1 cellular context compared by ENCODE assay signal in the genomic region with DNA sequence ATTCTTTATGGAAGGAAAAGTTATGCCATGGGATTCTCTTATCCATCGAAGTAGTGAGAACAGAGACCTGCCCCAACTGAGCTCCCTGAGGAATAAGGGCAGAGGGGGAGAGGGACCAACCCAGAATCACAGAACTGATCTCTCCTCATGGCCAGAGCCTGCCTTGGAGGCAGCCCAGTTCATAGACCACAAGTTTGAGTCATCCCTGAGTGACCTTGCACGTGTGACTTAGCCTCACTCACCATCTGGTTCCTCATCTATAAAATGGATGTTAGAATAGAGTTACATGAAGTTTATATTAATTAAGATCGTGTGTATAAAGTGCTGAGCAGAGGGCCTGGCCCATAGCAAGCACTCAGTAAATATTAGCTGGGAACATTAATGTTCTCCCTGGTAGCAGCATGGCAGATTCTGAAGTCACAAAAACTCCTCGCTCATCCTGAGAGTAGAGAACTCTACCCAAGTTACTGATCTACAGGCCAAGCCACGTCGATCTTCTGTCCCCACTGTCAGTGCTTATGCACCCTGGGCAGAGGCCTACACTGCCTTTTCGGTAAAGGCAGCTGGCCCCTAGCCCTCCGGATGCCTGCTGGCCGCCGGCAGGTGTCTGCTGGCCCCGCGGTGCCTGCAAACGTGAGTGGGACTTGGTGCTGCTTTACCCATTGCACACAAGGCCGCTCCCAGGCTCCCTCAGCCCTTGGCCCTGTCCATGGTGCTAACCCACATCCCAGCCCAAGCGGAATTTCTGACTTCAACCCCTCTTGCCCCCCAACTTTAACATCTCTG.
TF ChIP-seq lines count a peak whose summit lies in the region.

No MANE protein-coding gene starts in this region.

TF ChIP-seq in HepG2, 621 proteins besides CTCF, POLR2A, EP300 and RAD21 (continued from another document and continues in another):
- TF ChIP-seq, protein P1, sequence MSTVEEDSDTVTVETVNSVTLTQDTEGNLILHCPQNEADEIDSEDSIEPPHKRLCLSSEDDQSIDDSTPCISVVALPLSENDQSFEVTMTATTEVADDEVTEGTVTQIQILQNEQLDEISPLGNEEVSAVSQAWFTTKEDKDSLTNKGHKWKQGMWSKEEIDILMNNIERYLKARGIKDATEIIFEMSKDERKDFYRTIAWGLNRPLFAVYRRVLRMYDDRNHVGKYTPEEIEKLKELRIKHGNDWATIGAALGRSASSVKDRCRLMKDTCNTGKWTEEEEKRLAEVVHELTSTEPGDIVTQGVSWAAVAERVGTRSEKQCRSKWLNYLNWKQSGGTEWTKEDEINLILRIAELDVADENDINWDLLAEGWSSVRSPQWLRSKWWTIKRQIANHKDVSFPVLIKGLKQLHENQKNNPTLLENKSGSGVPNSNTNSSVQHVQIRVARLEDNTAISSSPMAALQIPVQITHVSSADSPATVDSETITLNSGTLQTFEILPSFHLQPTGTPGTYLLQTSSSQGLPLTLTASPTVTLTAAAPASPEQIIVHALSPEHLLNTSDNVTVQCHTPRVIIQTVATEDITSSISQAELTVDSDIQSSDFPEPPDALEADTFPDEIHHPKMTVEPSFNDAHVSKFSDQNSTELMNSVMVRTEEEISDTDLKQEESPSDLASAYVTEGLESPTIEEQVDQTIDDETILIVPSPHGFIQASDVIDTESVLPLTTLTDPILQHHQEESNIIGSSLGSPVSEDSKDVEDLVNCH (CRISPR knock-in tag; IDR thresholded peaks at IDR 0.05) = no peak
- TF ChIP-seq MIER2 (CRISPR knock-in tag; IDR thresholded peaks at IDR 0.05) = peak; percentile 97
- TF ChIP-seq, protein P2, sequence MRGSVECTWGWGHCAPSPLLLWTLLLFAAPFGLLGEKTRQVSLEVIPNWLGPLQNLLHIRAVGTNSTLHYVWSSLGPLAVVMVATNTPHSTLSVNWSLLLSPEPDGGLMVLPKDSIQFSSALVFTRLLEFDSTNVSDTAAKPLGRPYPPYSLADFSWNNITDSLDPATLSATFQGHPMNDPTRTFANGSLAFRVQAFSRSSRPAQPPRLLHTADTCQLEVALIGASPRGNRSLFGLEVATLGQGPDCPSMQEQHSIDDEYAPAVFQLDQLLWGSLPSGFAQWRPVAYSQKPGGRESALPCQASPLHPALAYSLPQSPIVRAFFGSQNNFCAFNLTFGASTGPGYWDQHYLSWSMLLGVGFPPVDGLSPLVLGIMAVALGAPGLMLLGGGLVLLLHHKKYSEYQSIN (CRISPR knock-in tag; IDR thresholded peaks at IDR 0.05; ENCODE audit: borderline replicate concordance) = no peak
- TF ChIP-seq RXRA (CRISPR knock-in tag; IDR thresholded peaks at IDR 0.05) = no peak
- TF ChIP-seq SALL1 (CRISPR knock-in tag; IDR thresholded peaks at IDR 0.05) = peak; percentile 66
- TF ChIP-seq ZNF292 (CRISPR knock-in tag; IDR thresholded peaks at IDR 0.05; ENCODE audit: borderline replicate concordance, low read depth) = no peak
- TF ChIP-seq, protein P3, sequence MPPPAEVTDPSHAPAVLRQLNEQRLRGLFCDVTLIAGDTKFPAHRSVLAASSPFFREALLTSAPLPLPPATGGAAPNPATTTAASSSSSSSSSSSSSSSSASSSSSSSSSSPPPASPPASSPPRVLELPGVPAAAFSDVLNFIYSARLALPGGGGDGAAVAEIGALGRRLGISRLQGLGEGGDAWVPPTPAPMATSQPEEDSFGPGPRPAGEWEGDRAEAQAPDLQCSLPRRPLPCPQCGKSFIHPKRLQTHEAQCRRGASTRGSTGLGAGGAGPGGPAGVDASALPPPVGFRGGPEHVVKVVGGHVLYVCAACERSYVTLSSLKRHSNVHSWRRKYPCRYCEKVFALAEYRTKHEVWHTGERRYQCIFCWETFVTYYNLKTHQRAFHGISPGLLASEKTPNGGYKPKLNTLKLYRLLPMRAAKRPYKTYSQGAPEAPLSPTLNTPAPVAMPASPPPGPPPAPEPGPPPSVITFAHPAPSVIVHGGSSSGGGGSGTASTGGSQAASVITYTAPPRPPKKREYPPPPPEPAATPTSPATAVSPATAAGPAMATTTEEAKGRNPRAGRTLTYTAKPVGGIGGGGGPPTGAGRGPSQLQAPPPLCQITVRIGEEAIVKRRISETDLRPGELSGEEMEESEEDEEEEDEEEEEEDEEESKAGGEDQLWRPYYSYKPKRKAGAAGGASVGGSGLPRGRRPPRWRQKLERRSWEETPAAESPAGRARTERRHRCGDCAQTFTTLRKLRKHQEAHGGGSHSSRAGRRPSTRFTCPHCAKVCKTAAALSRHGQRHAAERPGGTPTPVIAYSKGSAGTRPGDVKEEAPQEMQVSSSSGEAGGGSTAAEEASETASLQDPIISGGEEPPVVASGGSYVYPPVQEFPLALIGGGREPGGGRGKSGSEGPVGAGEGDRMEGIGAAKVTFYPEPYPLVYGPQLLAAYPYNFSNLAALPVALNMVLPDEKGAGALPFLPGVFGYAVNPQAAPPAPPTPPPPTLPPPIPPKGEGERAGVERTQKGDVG (CRISPR knock-in tag; IDR thresholded peaks at IDR 0.05; ENCODE audit: borderline replicate concordance) = no peak
- TF ChIP-seq, protein P4, sequence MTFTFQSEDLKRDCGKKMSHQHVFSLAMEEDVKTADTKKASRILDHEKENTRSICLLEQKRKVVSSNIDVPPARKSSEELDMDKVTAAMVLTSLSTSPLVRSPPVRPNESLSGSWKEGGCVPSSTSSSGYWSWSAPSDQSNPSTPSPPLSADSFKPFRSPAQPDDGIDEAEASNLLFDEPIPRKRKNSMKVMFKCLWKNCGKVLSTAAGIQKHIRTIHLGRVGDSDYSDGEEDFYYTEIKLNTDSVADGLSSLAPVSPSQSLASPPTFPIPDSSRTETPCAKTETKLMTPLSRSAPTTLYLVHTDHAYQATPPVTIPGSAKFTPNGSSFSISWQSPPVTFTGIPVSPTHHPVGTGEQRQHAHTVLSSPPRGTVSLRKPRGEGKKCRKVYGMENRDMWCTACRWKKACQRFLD (CRISPR knock-in tag; IDR thresholded peaks at IDR 0.05; ENCODE audit: borderline replicate concordance) = no peak
- no peak for TF ChIP-seq ZMYM2 (CRISPR knock-in tag; IDR thresholded peaks at IDR 0.05)
- no peak for TF ChIP-seq ZNF75D (CRISPR knock-in tag; IDR thresholded peaks at IDR 0.05; ENCODE audit: borderline replicate concordance)
- TF ChIP-seq, protein P5, sequence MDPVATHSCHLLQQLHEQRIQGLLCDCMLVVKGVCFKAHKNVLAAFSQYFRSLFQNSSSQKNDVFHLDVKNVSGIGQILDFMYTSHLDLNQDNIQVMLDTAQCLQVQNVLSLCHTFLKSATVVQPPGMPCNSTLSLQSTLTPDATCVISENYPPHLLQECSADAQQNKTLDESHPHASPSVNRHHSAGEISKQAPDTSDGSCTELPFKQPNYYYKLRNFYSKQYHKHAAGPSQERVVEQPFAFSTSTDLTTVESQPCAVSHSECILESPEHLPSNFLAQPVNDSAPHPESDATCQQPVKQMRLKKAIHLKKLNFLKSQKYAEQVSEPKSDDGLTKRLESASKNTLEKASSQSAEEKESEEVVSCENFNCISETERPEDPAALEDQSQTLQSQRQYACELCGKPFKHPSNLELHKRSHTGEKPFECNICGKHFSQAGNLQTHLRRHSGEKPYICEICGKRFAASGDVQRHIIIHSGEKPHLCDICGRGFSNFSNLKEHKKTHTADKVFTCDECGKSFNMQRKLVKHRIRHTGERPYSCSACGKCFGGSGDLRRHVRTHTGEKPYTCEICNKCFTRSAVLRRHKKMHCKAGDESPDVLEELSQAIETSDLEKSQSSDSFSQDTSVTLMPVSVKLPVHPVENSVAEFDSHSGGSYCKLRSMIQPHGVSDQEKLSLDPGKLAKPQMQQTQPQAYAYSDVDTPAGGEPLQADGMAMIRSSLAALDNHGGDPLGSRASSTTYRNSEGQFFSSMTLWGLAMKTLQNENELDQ (CRISPR knock-in tag; IDR thresholded peaks at IDR 0.05; ENCODE audit: borderline replicate concordance) = no peak
- TF ChIP-seq ZNF232 (CRISPR knock-in tag; IDR thresholded peaks at IDR 0.05; ENCODE audit: borderline replicate concordance) = peak; percentile 81; the same call in 1 of the 2 replicates
- TF ChIP-seq ZNF772 (CRISPR knock-in tag; IDR thresholded peaks at IDR 0.05) = peak; percentile 46; the same call in 1 of the 2 replicates
- TF ChIP-seq, protein P6, sequence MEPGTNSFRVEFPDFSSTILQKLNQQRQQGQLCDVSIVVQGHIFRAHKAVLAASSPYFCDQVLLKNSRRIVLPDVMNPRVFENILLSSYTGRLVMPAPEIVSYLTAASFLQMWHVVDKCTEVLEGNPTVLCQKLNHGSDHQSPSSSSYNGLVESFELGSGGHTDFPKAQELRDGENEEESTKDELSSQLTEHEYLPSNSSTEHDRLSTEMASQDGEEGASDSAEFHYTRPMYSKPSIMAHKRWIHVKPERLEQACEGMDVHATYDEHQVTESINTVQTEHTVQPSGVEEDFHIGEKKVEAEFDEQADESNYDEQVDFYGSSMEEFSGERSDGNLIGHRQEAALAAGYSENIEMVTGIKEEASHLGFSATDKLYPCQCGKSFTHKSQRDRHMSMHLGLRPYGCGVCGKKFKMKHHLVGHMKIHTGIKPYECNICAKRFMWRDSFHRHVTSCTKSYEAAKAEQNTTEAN (CRISPR knock-in tag; conservative IDR thresholded peaks at IDR 0.05) = 0 out of 2 replicates have a peak, but pooled peaks have one; percentile 47
- no peak for TF ChIP-seq ZFP62 (CRISPR knock-in tag; IDR thresholded peaks at IDR 0.05)
- TF ChIP-seq, protein P7, sequence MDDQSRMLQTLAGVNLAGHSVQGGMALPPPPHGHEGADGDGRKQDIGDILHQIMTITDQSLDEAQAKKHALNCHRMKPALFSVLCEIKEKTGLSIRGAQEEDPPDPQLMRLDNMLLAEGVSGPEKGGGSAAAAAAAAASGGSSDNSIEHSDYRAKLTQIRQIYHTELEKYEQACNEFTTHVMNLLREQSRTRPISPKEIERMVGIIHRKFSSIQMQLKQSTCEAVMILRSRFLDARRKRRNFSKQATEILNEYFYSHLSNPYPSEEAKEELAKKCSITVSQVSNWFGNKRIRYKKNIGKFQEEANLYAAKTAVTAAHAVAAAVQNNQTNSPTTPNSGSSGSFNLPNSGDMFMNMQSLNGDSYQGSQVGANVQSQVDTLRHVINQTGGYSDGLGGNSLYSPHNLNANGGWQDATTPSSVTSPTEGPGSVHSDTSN (CRISPR knock-in tag; IDR thresholded peaks at IDR 0.05; ENCODE audit: borderline replicate concordance) = no peak
- TF ChIP-seq, protein P8, sequence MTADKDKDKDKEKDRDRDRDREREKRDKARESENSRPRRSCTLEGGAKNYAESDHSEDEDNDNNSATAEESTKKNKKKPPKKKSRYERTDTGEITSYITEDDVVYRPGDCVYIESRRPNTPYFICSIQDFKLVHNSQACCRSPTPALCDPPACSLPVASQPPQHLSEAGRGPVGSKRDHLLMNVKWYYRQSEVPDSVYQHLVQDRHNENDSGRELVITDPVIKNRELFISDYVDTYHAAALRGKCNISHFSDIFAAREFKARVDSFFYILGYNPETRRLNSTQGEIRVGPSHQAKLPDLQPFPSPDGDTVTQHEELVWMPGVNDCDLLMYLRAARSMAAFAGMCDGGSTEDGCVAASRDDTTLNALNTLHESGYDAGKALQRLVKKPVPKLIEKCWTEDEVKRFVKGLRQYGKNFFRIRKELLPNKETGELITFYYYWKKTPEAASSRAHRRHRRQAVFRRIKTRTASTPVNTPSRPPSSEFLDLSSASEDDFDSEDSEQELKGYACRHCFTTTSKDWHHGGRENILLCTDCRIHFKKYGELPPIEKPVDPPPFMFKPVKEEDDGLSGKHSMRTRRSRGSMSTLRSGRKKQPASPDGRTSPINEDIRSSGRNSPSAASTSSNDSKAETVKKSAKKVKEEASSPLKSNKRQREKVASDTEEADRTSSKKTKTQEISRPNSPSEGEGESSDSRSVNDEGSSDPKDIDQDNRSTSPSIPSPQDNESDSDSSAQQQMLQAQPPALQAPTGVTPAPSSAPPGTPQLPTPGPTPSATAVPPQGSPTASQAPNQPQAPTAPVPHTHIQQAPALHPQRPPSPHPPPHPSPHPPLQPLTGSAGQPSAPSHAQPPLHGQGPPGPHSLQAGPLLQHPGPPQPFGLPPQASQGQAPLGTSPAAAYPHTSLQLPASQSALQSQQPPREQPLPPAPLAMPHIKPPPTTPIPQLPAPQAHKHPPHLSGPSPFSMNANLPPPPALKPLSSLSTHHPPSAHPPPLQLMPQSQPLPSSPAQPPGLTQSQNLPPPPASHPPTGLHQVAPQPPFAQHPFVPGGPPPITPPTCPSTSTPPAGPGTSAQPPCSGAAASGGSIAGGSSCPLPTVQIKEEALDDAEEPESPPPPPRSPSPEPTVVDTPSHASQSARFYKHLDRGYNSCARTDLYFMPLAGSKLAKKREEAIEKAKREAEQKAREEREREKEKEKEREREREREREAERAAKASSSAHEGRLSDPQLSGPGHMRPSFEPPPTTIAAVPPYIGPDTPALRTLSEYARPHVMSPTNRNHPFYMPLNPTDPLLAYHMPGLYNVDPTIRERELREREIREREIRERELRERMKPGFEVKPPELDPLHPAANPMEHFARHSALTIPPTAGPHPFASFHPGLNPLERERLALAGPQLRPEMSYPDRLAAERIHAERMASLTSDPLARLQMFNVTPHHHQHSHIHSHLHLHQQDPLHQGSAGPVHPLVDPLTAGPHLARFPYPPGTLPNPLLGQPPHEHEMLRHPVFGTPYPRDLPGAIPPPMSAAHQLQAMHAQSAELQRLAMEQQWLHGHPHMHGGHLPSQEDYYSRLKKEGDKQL (CRISPR knock-in tag; IDR thresholded peaks at IDR 0.05; ENCODE audit: low read depth) = no peak
- no peak for TF ChIP-seq AKAP8 (CRISPR knock-in tag; IDR thresholded peaks at IDR 0.05)
- no peak for TF ChIP-seq SMYD3 (CRISPR knock-in tag; IDR thresholded peaks at IDR 0.05)
- TF ChIP-seq ZFYVE20 (CRISPR knock-in tag; IDR thresholded peaks at IDR 0.05; ENCODE audit: borderline replicate concordance, low read depth) = no peak
- TF ChIP-seq ZNF720 (CRISPR knock-in tag; IDR thresholded peaks at IDR 0.05) = no peak
- TF ChIP-seq, protein P9, sequence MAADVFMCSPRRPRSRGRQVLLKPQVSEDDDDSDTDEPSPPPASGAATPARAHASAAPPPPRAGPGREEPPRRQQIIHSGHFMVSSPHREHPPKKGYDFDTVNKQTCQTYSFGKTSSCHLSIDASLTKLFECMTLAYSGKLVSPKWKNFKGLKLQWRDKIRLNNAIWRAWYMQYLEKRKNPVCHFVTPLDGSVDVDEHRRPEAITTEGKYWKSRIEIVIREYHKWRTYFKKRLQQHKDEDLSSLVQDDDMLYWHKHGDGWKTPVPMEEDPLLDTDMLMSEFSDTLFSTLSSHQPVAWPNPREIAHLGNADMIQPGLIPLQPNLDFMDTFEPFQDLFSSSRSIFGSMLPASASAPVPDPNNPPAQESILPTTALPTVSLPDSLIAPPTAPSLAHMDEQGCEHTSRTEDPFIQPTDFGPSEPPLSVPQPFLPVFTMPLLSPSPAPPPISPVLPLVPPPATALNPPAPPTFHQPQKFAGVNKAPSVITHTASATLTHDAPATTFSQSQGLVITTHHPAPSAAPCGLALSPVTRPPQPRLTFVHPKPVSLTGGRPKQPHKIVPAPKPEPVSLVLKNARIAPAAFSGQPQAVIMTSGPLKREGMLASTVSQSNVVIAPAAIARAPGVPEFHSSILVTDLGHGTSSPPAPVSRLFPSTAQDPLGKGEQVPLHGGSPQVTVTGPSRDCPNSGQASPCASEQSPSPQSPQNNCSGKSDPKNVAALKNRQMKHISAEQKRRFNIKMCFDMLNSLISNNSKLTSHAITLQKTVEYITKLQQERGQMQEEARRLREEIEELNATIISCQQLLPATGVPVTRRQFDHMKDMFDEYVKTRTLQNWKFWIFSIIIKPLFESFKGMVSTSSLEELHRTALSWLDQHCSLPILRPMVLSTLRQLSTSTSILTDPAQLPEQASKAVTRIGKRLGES (CRISPR knock-in tag; IDR thresholded peaks at IDR 0.05; ENCODE audit: borderline replicate concordance) = no peak
- TF ChIP-seq ATAD3A (CRISPR knock-in tag; IDR thresholded peaks at IDR 0.05) = no peak
- TF ChIP-seq ZNF530 (CRISPR knock-in tag; IDR thresholded peaks at IDR 0.05; ENCODE audit: low read depth) = no peak
- TF ChIP-seq SETDB1 (CRISPR knock-in tag; IDR thresholded peaks at IDR 0.05; ENCODE audit: borderline replicate concordance) = no peak
